Comparison of ENCODE assay signal across 3 cellular contexts in genomic region chr12:123550700-123551099, GRCh38.
"Had no signal": no experiment of that assay in that cellular context is flagged by ENCODE, and none has a peak within 500 bp of the region (broad histone marks: within the 10 kb centered on the region; RNA-seq: fewer than 3 reads in every experiment).

No MANE protein-coding gene starts in this region.

- ATAC-seq: GM12878 had no signal

- DNase-seq: GDM1, GF-D8 had no signal

- H3K4me3 ChIP-seq: GM12878 had no signal
